Comparison of ENCODE assay signal across 1 cellular context in the genomic region with DNA sequence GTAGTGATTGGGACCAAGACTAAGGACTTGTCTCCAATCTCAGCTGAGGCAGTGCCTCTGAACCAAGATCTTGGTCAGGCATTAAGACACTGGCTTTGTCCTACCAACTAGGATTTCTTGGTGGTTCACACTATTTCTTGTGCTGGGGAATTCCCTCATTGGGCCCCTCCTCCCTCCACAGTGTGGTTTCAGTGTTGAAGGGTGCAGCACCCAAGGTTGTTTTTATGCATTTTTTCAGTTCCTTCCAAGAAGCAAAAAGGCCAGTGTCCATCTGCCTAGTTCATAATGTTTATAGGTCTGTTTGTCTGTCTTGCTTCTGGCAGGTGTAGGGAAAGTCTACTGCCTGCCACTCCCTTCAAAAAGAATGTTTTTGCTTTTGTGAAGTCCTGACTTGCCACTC.
TF ChIP-seq lines count a peak whose summit lies in the region.

No MANE protein-coding gene starts in this region.

TF ChIP-seq in GM23338, 12 proteins besides CTCF, POLR2A, EP300 and RAD21 (continued from another document):
- TF ChIP-seq, protein P1, sequence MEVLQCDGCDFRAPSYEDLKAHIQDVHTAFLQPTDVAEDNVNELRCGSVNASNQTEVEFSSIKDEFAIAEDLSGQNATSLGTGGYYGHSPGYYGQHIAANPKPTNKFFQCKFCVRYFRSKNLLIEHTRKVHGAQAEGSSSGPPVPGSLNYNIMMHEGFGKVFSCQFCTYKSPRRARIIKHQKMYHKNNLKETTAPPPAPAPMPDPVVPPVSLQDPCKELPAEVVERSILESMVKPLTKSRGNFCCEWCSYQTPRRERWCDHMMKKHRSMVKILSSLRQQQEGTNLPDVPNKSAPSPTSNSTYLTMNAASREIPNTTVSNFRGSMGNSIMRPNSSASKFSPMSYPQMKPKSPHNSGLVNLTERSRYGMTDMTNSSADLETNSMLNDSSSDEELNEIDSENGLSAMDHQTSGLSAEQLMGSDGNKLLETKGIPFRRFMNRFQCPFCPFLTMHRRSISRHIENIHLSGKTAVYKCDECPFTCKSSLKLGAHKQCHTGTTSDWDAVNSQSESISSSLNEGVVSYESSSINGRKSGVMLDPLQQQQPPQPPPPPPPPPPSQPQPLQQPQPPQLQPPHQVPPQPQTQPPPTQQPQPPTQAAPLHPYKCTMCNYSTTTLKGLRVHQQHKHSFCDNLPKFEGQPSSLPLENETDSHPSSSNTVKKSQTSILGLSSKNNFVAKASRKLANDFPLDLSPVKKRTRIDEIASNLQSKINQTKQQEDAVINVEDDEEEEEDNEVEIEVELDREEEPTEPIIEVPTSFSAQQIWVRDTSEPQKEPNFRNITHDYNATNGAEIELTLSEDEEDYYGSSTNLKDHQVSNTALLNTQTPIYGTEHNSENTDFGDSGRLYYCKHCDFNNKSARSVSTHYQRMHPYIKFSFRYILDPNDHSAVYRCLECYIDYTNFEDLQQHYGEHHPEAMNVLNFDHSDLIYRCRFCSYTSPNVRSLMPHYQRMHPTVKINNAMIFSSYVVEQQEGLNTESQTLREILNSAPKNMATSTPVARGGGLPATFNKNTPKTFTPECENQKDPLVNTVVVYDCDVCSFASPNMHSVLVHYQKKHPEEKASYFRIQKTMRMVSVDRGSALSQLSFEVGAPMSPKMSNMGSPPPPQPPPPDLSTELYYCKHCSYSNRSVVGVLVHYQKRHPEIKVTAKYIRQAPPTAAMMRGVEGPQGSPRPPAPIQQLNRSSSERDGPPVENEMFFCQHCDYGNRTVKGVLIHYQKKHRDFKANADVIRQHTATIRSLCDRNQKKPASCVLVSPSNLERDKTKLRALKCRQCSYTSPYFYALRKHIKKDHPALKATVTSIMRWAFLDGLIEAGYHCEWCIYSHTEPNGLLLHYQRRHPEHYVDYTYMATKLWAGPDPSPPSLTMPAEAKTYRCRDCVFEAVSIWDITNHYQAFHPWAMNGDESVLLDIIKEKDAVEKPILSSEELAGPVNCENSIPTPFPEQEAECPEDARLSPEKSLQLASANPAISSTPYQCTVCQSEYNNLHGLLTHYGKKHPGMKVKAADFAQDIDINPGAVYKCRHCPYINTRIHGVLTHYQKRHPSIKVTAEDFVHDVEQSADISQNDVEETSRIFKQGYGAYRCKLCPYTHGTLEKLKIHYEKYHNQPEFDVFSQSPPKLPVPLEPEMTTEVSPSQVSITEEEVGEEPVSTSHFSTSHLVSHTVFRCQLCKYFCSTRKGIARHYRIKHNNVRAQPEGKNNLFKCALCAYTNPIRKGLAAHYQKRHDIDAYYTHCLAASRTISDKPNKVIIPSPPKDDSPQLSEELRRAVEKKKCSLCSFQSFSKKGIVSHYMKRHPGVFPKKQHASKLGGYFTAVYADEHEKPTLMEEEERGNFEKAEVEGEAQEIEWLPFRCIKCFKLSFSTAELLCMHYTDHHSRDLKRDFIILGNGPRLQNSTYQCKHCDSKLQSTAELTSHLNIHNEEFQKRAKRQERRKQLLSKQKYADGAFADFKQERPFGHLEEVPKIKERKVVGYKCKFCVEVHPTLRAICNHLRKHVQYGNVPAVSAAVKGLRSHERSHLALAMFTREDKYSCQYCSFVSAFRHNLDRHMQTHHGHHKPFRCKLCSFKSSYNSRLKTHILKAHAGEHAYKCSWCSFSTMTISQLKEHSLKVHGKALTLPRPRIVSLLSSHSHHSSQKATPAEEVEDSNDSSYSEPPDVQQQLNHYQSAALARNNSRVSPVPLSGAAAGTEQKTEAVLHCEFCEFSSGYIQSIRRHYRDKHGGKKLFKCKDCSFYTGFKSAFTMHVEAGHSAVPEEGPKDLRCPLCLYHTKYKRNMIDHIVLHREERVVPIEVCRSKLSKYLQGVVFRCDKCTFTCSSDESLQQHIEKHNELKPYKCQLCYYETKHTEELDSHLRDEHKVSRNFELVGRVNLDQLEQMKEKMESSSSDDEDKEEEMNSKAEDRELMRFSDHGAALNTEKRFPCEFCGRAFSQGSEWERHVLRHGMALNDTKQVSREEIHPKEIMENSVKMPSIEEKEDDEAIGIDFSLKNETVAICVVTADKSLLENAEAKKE (CRISPR knock-in tag; IDR thresholded peaks at IDR 0.05) = no peak
- TF ChIP-seq, protein P2, sequence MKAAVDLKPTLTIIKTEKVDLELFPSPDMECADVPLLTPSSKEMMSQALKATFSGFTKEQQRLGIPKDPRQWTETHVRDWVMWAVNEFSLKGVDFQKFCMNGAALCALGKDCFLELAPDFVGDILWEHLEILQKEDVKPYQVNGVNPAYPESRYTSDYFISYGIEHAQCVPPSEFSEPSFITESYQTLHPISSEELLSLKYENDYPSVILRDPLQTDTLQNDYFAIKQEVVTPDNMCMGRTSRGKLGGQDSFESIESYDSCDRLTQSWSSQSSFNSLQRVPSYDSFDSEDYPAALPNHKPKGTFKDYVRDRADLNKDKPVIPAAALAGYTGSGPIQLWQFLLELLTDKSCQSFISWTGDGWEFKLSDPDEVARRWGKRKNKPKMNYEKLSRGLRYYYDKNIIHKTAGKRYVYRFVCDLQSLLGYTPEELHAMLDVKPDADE (IDR thresholded peaks at IDR 0.05) = no peak
- TF ChIP-seq POLR2AphosphoS5 (IDR thresholded peaks at IDR 0.05; ENCODE audit: low read depth) = no peak
- TF ChIP-seq NANOG (IDR thresholded peaks at IDR 0.05; ENCODE audit: borderline replicate concordance) = no peak
- TF ChIP-seq EZH2 (IDR thresholded peaks at IDR 0.05; ENCODE audit: low read depth, unreplicated experiment) = no peak
- no peak for TF ChIP-seq EZH2phosphoT487 (IDR thresholded peaks at IDR 0.05; ENCODE audit: unreplicated experiment)
- no peak for TF ChIP-seq CREB1 (CRISPR knock-in tag; IDR thresholded peaks at IDR 0.05; ENCODE audit: low read depth)
- TF ChIP-seq STAT1 (IDR thresholded peaks at IDR 0.05; ENCODE audit: unreplicated experiment) = no peak
- no peak for TF ChIP-seq ZNF114 (CRISPR knock-in tag; IDR thresholded peaks at IDR 0.05)
- no peak for TF ChIP-seq ZNF331 (CRISPR knock-in tag; IDR thresholded peaks at IDR 0.05; ENCODE audit: low read depth)
